23 cellular contexts compared by ENCODE assay signal in the genomic region with DNA sequence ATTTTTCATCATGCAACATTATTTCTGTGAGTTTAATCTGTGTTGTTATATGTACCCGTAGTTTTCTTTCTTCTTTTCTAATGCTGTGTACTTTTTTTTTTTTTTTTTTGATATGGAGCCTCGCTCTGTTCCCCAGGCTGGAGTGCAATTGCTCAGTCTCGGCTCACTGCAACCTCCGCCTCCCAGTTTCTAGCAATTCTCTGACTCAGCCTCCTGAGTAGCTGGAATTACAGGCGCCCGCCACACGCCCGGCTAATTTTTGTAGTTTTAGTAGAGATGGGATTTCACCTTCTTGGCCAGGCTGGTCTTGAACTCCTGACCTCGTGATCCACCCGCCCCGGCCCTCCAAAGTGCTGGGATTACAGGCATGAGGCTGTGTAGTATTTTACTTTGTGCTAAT.
DNase-seq lines count a peak whose midpoint lies in the region; TF ChIP-seq lines count a peak whose summit lies in the region.
"Had no signal": no experiment of that assay in that cellular context is flagged by ENCODE, and none has a peak within 500 bp of the region (broad histone marks: within the 10 kb centered on the region; RNA-seq: fewer than 3 reads in every experiment).

No MANE protein-coding gene starts in this region.

- no peaks in the 10 kb centered on the region for H3K4me1 ChIP-seq in endodermal cell (ENCODE audit: control insufficient read depth, insufficient read depth, low read length)
- H3K4me1 ChIP-seq: A549, BE2C, HAP-1 had no signal

- no peak overlapping the region for H3K27ac ChIP-seq in endodermal cell (ENCODE audit: low read depth, low read length)
- H3K27ac ChIP-seq: 22Rv1; A549; BLaER1 treated with 17β-estradiol and CSF1 and Interleukin-3, amounts not matched to agents 10 nM and 100 nM; GM23248 had no signal

- no peaks in the 10 kb centered on the region for H3K9me3 ChIP-seq in endodermal cell (ENCODE audit: control insufficient read depth, low read length)
- H3K9me3 ChIP-seq: A549; BE2C; BLaER1 treated with 17β-estradiol and CSF1 and Interleukin-3, amounts not matched to agents 10 nM and 100 nM; HAP-1 had no signal

- no peaks in the 10 kb centered on the region for H3K27me3 ChIP-seq in endodermal cell (ENCODE audit: control insufficient read depth, insufficient read depth, low read length, poor library complexity, severe bottlenecking)
- H3K27me3 ChIP-seq: BE2C; BLaER1 treated with 17β-estradiol and CSF1 and Interleukin-3, amounts not matched to agents 10 nM and 100 nM had no signal

- TF ChIP-seq CTCF in fibroblast of mammary gland (conservative IDR thresholded peaks at IDR 0.05; ENCODE audit: control insufficient read depth, insufficient read depth, low read depth, low read length): no peak
- TF ChIP-seq CTCF in endodermal cell (conservative IDR thresholded peaks at IDR 0.05): no peak

- 96 to 97% methylated on average over 6 to 11 of the region's 11 CpGs for WGBS in endodermal cell (ENCODE audit: insufficient coverage in 1 of 2, insufficient read length in 1 of 2), 2 experiments

- no peak overlapping the region for H3K27ac Mint-ChIP-seq in endodermal cell
- H3K27ac Mint-ChIP-seq: CD14-positive monocyte; CD4-positive, alpha-beta T cell; CD8-positive, alpha-beta memory T cell; HFFc6 had no signal

- no peaks in the 10 kb centered on the region for H3K36me3 ChIP-seq in endodermal cell (ENCODE audit: control insufficient read depth, insufficient read depth, low read length)
- H3K36me3 ChIP-seq: BE2C; BLaER1 treated with 17β-estradiol and CSF1 and Interleukin-3, amounts not matched to agents 10 nM and 100 nM; HAP-1 had no signal

- no peaks in the 10 kb centered on the region for H3K9me3 Mint-ChIP-seq in endodermal cell
- H3K9me3 Mint-ChIP-seq: CD14-positive monocyte; CD4-positive, alpha-beta T cell; CD8-positive, alpha-beta memory T cell had no signal

- peaks cover 4% of the 10 kb centered on the region for H3K27me3 Mint-ChIP-seq in endodermal cell (ENCODE audit: insufficient read depth)
- H3K27me3 Mint-ChIP-seq: CD4-positive, alpha-beta T cell had no signal

- no peaks in the 10 kb centered on the region for H3K36me3 Mint-ChIP-seq in endodermal cell (ENCODE audit: low read depth)
- H3K36me3 Mint-ChIP-seq: CD14-positive monocyte; CD8-positive, alpha-beta memory T cell had no signal

- no peaks in the 10 kb centered on the region for H3K4me1 Mint-ChIP-seq in endodermal cell
- H3K4me1 Mint-ChIP-seq: CD14-positive monocyte; CD8-positive, alpha-beta memory T cell had no signal

- H3K9ac ChIP-seq in endodermal cell (ENCODE audit: extremely low read depth, low read length, poor library complexity, severe bottlenecking): no peak overlapping the region
- H3K9ac ChIP-seq: BLaER1 treated with 17β-estradiol and CSF1 and Interleukin-3, amounts not matched to agents 10 nM and 100 nM; GM23248 had no signal

- H3K4me3 Mint-ChIP-seq in endodermal cell: no peak overlapping the region
- H3K4me3 Mint-ChIP-seq: CD14-positive monocyte; CD4-positive, alpha-beta T cell; CD8-positive, alpha-beta memory T cell; HFFc6 had no signal

- H3K4me3 ChIP-seq in fibroblast of mammary gland (ENCODE audit: control insufficient read depth, low read depth, low read length) (no peak overlapping the region), endodermal cell (ENCODE audit: low read length) (no peak overlapping the region)
- H3K4me3 ChIP-seq: A549; BLaER1 treated with 17β-estradiol and CSF1 and Interleukin-3, amounts not matched to agents 10 nM and 100 nM; GM23248; HAP-1 had no signal

- DNase-seq in A172 (ENCODE audit: low spot score) (peak; percentile 0), RKO (ENCODE audit: low spot score) (peak; percentile 12), fibroblast of mammary gland (ENCODE audit: low read depth) (peak; percentile 27), left kidney (ENCODE audit: low read depth, low spot score) (peak; percentile 38), GM19238 (ENCODE audit: insufficient read length, low spot score) (no peak), NCI-H82 (lab: John Stamatoyannopoulos, UW) (no peak), NCI-H69 (lab: John Stamatoyannopoulos, UW) (no peak), endodermal cell (no peak)
- DNase-seq: ACHN; AML-193; BE2C; CD4-positive, alpha-beta T cell; CD8-positive, alpha-beta memory T cell; DMS 273 treated with DMSO at 0.1 percent for 48 hours; DMS79; GF-D8; GM23248; HFFc6 had no signal

Comparison
In these comparisons a context has a peak if more than half of its experiments do, and no peak if none do; other contexts are left out.
1. DNase-seq: peak in A172 (single experiment), RKO (single experiment), fibroblast of mammary gland (single experiment) and left kidney (single experiment); none in GM19238 (single experiment), NCI-H82 (single experiment), NCI-H69 (single experiment) and endodermal cell (single experiment).